Comparison of ENCODE assay signal across 8 cellular contexts in genomic region chrX:110317820-110318663, GRCh38. TPM values are rescaled to one million over a fixed set of nuclear protein-coding genes. Genes with fewer than 3 reads are reported as not detected.
A peak's percentile ranks its signal among the peaks of the same experiment; 100 is the strongest.
DNase-seq lines count a peak whose midpoint lies in the region; ATAC-seq and TF ChIP-seq lines count a peak whose summit lies in the region.

Gene AMMECR1, minus strand, starts transcription at chrX:110318085. Its CDS starts 14 bp downstream, at chrX:110318071.

- peaks cover 44% of the 10 kb centered on the region for H3K79me2 ChIP-seq in fibroblast of lung (ENCODE audit: control insufficient read depth, insufficient read depth, low read length)

- H3K36me3 Mint-ChIP-seq in natural killer cell = no peaks in the 10 kb centered on the region
- no peaks in the 10 kb centered on the region for H3K36me3 Mint-ChIP-seq in stimulated activated naive B cell treated with anti-CD40 and anti-IgM and Interleukin-4, amounts not matched to agents 10 μg/mL and 1 μg/mL and 100 μg/mL, for 72 hours

- H2AFZ ChIP-seq in fibroblast of lung (ENCODE audit: low read length) = peak within 1 kb of the TSS; percentile 19

- H3K9me3 Mint-ChIP-seq in natural killer cell = no peaks in the 10 kb centered on the region
- H3K9me3 Mint-ChIP-seq in stimulated activated naive B cell treated with anti-CD40 and anti-IgM and Interleukin-4, amounts not matched to agents 10 μg/mL and 1 μg/mL and 100 μg/mL, for 72 hours = no peaks in the 10 kb centered on the region

- H3K36me3 ChIP-seq in KOPT-K1 (ENCODE audit: insufficient read depth, low read length) = no peaks in the 10 kb centered on the region
- H3K36me3 ChIP-seq in Peyer's patch = no peaks in the 10 kb centered on the region
- H3K36me3 ChIP-seq in fibroblast of lung (ENCODE audit: control insufficient read depth, insufficient read depth, low read length) = no peaks in the 10 kb centered on the region

- intact Hi-C loops in natural killer cell (cut with micrococcal nuclease) = loop anchor here (5.0 kb wide), 1 partner anchor 81 kb away; no protein-coding TSS in a partner anchor

- DNase-seq in DMS79 (lab: John Stamatoyannopoulos, UW) (peak; percentile 61), Peyer's patch (peak; percentile 77 to 89 (median 80)), activated T-helper 1 cell treated with Interleukin-2 at 50 U/mL for 16 hours (ENCODE audit: low read depth) (peak; percentile 70), fibroblast of lung (ENCODE audit: low read depth in 2 of 2) (peak; percentile 77 to 78), natural killer cell (peak; percentile 76)
- peak; percentile 75 for DNase-seq in stimulated activated naive B cell treated with anti-CD40 and anti-IgM and Interleukin-4, amounts not matched to agents 10 μg/mL and 1 μg/mL and 100 μg/mL, for 72 hours

- peak within 1 kb of the TSS; percentile 57 to 93 (median 84) for H3K4me3 ChIP-seq in Peyer's patch
- H3K4me3 ChIP-seq in fibroblast of lung (replicated peaks in 1 of 4; ENCODE audit: control extremely low read depth in 1 of 4, insufficient read depth in 1 of 4, low read depth in 3 of 4, low read length in 4 of 4) = peak within 1 kb of the TSS; percentile 73 to 91 (median 76)

- no peaks in the 10 kb centered on the region for H3K9me3 ChIP-seq in KOPT-K1 (ENCODE audit: insufficient read depth, low read length, poor library complexity, severe bottlenecking)
- H3K9me3 ChIP-seq in Peyer's patch = no peaks in the 10 kb centered on the region
- H3K9me3 ChIP-seq in fibroblast of lung (ENCODE audit: control insufficient read depth, insufficient read depth, low read depth, low read length) = no peaks in the 10 kb centered on the region

- ATAC-seq in GM21786 (IDR thresholded peaks at IDR 0.05; ENCODE audit: unreplicated experiment) = peak; percentile 65
- ATAC-seq in natural killer cell = peak; percentile 86 to 98 (median 87)
- ATAC-seq in stimulated activated naive B cell treated with anti-CD40 and anti-IgM and Interleukin-4, amounts not matched to agents 10 μg/mL and 1 μg/mL and 100 μg/mL, for 72 hours (replicated peaks) = peak; percentile 85 to 94

- H3K27me3 ChIP-seq in Peyer's patch (no peaks in the 10 kb centered on the region), fibroblast of lung (ENCODE audit: control insufficient read depth, insufficient read depth, low read length) (no peaks in the 10 kb centered on the region)

- TF ChIP-seq CTCF in Peyer's patch (IDR thresholded peaks at IDR 0.05) (peak in 1 of 6 experiments; percentile 18), fibroblast of lung (conservative IDR thresholded peaks at IDR 0.05 in 1 of 2, IDR thresholded peaks at IDR 0.05 in 1 of 2; ENCODE audit: low read depth in 1 of 2, low read length in 2 of 2) (no peak), natural killer cell (IDR thresholded peaks at IDR 0.05) (no peak)

- peak within 1 kb of the TSS; percentile 85 for H3K9ac ChIP-seq in fibroblast of lung (ENCODE audit: insufficient read depth, low read length)

- peaks cover 15 to 18% of the 10 kb centered on the region in 2 donors for H3K4me1 Mint-ChIP-seq in natural killer cell
- H3K4me1 Mint-ChIP-seq in stimulated activated naive B cell treated with anti-CD40 and anti-IgM and Interleukin-4, amounts not matched to agents 10 μg/mL and 1 μg/mL and 100 μg/mL, for 72 hours = peaks cover 6 to 7% of the 10 kb centered on the region in 2 donors

- no peaks in the 10 kb centered on the region for H4K20me1 ChIP-seq in fibroblast of lung (ENCODE audit: control insufficient read depth, extremely low read depth, insufficient read depth, low read length)

- H3K4me1 ChIP-seq in Peyer's patch (no peaks in the 10 kb centered on the region), fibroblast of lung (ENCODE audit: control insufficient read depth, extremely low read depth, insufficient read depth, low read length) (no peaks in the 10 kb centered on the region)

- H3K27ac Mint-ChIP-seq in natural killer cell = peak within 1 kb of the TSS; percentile 68 to 92
- H3K27ac Mint-ChIP-seq in stimulated activated naive B cell treated with anti-CD40 and anti-IgM and Interleukin-4, amounts not matched to agents 10 μg/mL and 1 μg/mL and 100 μg/mL, for 72 hours = peak within 1 kb of the TSS; percentile 98

- peak; percentile 44 to 46 for TF ChIP-seq POLR2A in Peyer's patch (IDR thresholded peaks at IDR 0.05)

- peak within 1 kb of the TSS; percentile 83 for H3K27ac ChIP-seq in KOPT-K1 (ENCODE audit: low read depth, low read length, poor library complexity, severe bottlenecking)
- H3K27ac ChIP-seq in Peyer's patch = peak within 1 kb of the TSS; percentile 81 to 91 (median 85)
- peak within 1 kb of the TSS; percentile 89 for H3K27ac ChIP-seq in fibroblast of lung (ENCODE audit: insufficient read depth, low read length)

- H3K27me3 Mint-ChIP-seq in natural killer cell (ENCODE audit: low read depth in 2 of 2) = peaks cover under 1 to 2% of the 10 kb centered on the region in 2 donors
- H3K27me3 Mint-ChIP-seq in stimulated activated naive B cell treated with anti-CD40 and anti-IgM and Interleukin-4, amounts not matched to agents 10 μg/mL and 1 μg/mL and 100 μg/mL, for 72 hours = no peaks in the 10 kb centered on the region

- H3K4me3 Mint-ChIP-seq in natural killer cell = peak within 1 kb of the TSS; percentile 92
- peak within 1 kb of the TSS; percentile 94 to 97 for H3K4me3 Mint-ChIP-seq in stimulated activated naive B cell treated with anti-CD40 and anti-IgM and Interleukin-4, amounts not matched to agents 10 μg/mL and 1 μg/mL and 100 μg/mL, for 72 hours

- H3K4me2 ChIP-seq in fibroblast of lung (ENCODE audit: extremely low read depth, insufficient read depth, low read length) = peak within 1 kb of the TSS; percentile 66

RNA-seq across cellular contexts. Expression of gene AMMECR1, which starts in this region (rescaled TPM):
- 1 to 10 TPM; 7.4 to 10.0 (median 8.2) TPM for total RNA-seq in Peyer's patch
- 7.6 and 8.5 TPM in 2 replicates for total RNA-seq in fibroblast of lung
- 9.2 and 12.4 TPM in 2 replicates for polyA plus RNA-seq in fibroblast of lung
- polyA plus RNA-seq in fibroblast of lung (2012) = 6.8 and 7.7 TPM in 2 replicates
- polyA minus RNA-seq in fibroblast of lung (ENCODE audit: low replicate concordance) = 2.2 and 21.0 TPM in 2 replicates
- total RNA-seq in natural killer cell = 10 to 100 TPM in 2 of 3 donors, 1 to 10 TPM in 1; 10.0 to 16.7 (median 11.5) TPM

Comparison
In these comparisons a context has a peak if more than half of its experiments do, and no peak if none do; other contexts are left out.
1. Peak in every context shown above with its lines: DNase-seq, ATAC-seq, H3K4me3 ChIP-seq and H3K27ac ChIP-seq.